In the genomic region with DNA sequence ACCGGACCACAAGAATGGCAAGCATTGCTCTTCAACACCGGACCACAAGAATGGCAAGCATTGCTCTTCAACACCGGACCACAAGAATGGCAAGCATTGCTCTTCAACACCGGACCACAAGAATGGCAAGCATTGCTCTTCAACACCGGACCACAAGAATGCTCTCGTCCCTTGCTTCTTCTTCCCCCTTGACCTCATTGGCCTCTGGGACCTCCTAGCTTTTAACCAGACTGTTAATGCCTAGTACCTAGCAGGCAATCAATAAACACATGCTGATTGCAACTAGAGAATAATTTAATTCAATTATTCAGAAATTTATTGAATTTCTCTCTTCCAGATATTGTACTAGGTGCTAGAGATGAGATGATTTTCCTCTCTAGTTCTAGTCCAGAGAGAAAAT, we compare ENCODE assay signal across 2 cellular contexts. TPM values are rescaled to one million over a fixed set of nuclear protein-coding genes. Genes with fewer than 3 reads are reported as not detected.
"Had no signal": no experiment of that assay in that cellular context is flagged by ENCODE, and none has a peak within 500 bp of the region (broad histone marks: within the 10 kb centered on the region; RNA-seq: fewer than 3 reads in every experiment).

No MANE protein-coding gene starts in this region.

RNA-seq across cellular contexts. Expression of gene NTM, which starts 28.0 kb away (rescaled TPM):
- total RNA-seq: lung microvascular endothelial cell; naive thymus-derived CD4-positive, alpha-beta T cell had no signal
- polyA plus RNA-seq: naive thymus-derived CD4-positive, alpha-beta T cell had no signal
